In the genomic region with DNA sequence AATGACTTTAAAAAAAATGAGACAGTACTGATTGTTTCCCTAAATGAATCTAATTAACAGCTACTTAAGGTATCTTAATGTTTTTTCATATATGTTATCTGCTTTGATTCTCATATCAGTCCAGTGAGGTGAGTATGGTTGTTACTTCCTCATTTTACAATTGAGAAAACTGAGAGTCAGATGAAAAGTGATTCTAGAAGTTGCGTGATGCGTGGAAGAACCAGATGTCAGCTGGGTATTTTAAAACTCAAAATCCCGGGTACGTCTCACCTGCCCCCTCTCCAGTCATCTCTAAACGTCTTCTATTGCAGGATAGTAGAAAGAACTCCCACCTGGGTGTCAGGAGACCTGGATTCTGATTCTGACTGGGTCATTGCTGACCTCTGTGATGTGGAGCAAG, we compare ENCODE assay signal across 11 cellular contexts.
DNase-seq lines count a peak whose midpoint lies in the region; ATAC-seq and TF ChIP-seq lines count a peak whose summit lies in the region.
"Had no signal": no experiment of that assay in that cellular context is flagged by ENCODE, and none has a peak within 500 bp of the region (broad histone marks: within the 10 kb centered on the region; RNA-seq: fewer than 3 reads in every experiment).

No MANE protein-coding gene starts in this region.

- POLR2A ChIA-PET in SK-N-SH (lab: Yijun Ruan, JAX): no interaction called here

- peaks cover 14% of the 10 kb centered on the region for H3K4me1 Mint-ChIP-seq in memory B cell

- H3K27me3 Mint-ChIP-seq in memory B cell: no peaks in the 10 kb centered on the region

- peaks cover 0 to 3% of the 10 kb centered on the region in 2 experiments for H3K36me3 ChIP-seq in SK-N-SH (replicated peaks in 1 of 2; ENCODE audit: control insufficient read depth in 1 of 2, insufficient read depth in 2 of 2, low read length in 1 of 2)
- H3K36me3 ChIP-seq: upper lobe of left lung had no signal

- CTCF ChIA-PET in SK-N-SH (lab: Yijun Ruan, JAX): interaction anchor here (1.1 to 10.9 kb wide), 3 partner anchors 16 to 27 kb away, joined by 3 to 91 read pairs (median 4); no protein-coding TSS in a partner anchor

- no peaks in the 10 kb centered on the region for H3K79me2 ChIP-seq in SK-N-SH (ENCODE audit: insufficient read depth)

- no peaks in the 10 kb centered on the region for H4K20me1 ChIP-seq in SK-N-SH (ENCODE audit: insufficient read depth)

- H3F3A ChIP-seq in SK-N-SH (replicated peaks; ENCODE audit: insufficient read depth): no peaks in the 10 kb centered on the region

- H3K27me3 ChIP-seq in SK-N-SH (ENCODE audit: insufficient read depth): no peaks in the 10 kb centered on the region
- H3K27me3 ChIP-seq: upper lobe of left lung had no signal

- H3K4me1 ChIP-seq in SK-N-SH (ENCODE audit: control insufficient read depth in 1 of 2, insufficient read depth in 2 of 2, low read depth in 1 of 2, low read length in 1 of 2): peaks cover 3 to 10% of the 10 kb centered on the region in 2 experiments; a peak in 2 of 4 replicates

- no peak for TF ChIP-seq RAD21 in SK-N-SH (IDR thresholded peaks at IDR 0.05; ENCODE audit: low read length)

- no peak overlapping the region for H3K9ac ChIP-seq in SK-N-SH

- H2AFZ ChIP-seq in SK-N-SH (ENCODE audit: low read depth): no peak overlapping the region

- 93% methylated on average over 5 of the region's 5 CpGs for WGBS in SK-N-SH (ENCODE audit: low lambda C conversion rate)

- H3K9me3 ChIP-seq in SK-N-SH: no peaks in the 10 kb centered on the region
- H3K9me3 ChIP-seq: upper lobe of left lung had no signal

- H3K9me2 ChIP-seq in SK-N-SH: no peaks in the 10 kb centered on the region

- no peak overlapping the region for H3K27ac Mint-ChIP-seq in memory B cell

- no peak for TF ChIP-seq CTCF in SK-N-SH (IDR thresholded peaks at IDR 0.05)

- no peak overlapping the region for H3K27ac ChIP-seq in SK-N-SH (ENCODE audit: low read depth in 2 of 2, low read length in 1 of 2)

- no peak overlapping the region for H3K4me2 ChIP-seq in SK-N-SH

- DNase-seq in memory B cell (ENCODE audit: low spot score in 2 of 2): peak in 1 of 2 donors; percentile 28
- no peak for DNase-seq in stimulated activated CD4-positive, alpha-beta T cell treated with anti-CD3 and anti-CD28 coated beads, Interleukin-2, amount 100 ng/mL, for 48 hours
- DNase-seq in cerebellar nuclear complex (lab: John Stamatoyannopoulos, UW): no peak
- no peak for DNase-seq in SK-N-SH
- no peak for DNase-seq in T-helper 9 cell
- DNase-seq: anterior cingulate cortex, NCI-H774, upper lobe of left lung had no signal

- no peak overlapping the region for H3K4me3 ChIP-seq in SK-N-SH (ENCODE audit: low read depth in 2 of 2, low read length in 1 of 2)
- H3K4me3 ChIP-seq: upper lobe of left lung had no signal

- ATAC-seq in GM18858 (IDR thresholded peaks at IDR 0.05; ENCODE audit: unreplicated experiment) (peak; percentile 84), GM21619 (IDR thresholded peaks at IDR 0.05; ENCODE audit: unreplicated experiment) (peak; percentile 91), HG03280 (IDR thresholded peaks at IDR 0.05; ENCODE audit: unreplicated experiment) (peak; percentile 86), memory B cell (ENCODE audit: low read depth) (peak; percentile 94)

- H3K4me3 Mint-ChIP-seq in memory B cell: no peak overlapping the region

- TF ChIP-seq EP300 in SK-N-SH (IDR thresholded peaks at IDR 0.05; ENCODE audit: borderline replicate concordance in 1 of 2, low read depth in 1 of 2, low read length in 1 of 2): no peak

- no peaks in the 10 kb centered on the region for H3K9me3 Mint-ChIP-seq in memory B cell

- H3K36me3 Mint-ChIP-seq in memory B cell: peaks cover 12% of the 10 kb centered on the region

TF ChIP-seq in SK-N-SH, 30 proteins besides CTCF, POLR2A, EP300 and RAD21:
- no peak for TF ChIP-seq GATA2 (CRISPR knock-in tag; IDR thresholded peaks at IDR 0.05)
- TF ChIP-seq NRF1 (IDR thresholded peaks at IDR 0.05; ENCODE audit: low read depth, low read length): no peak
- TF ChIP-seq SMC3 (IDR thresholded peaks at IDR 0.05; ENCODE audit: low read depth, low read length): no peak
- TF ChIP-seq, protein P1, sequence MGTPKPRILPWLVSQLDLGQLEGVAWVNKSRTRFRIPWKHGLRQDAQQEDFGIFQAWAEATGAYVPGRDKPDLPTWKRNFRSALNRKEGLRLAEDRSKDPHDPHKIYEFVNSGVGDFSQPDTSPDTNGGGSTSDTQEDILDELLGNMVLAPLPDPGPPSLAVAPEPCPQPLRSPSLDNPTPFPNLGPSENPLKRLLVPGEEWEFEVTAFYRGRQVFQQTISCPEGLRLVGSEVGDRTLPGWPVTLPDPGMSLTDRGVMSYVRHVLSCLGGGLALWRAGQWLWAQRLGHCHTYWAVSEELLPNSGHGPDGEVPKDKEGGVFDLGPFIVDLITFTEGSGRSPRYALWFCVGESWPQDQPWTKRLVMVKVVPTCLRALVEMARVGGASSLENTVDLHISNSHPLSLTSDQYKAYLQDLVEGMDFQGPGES (IDR thresholded peaks at IDR 0.05; ENCODE audit: low read depth, low read length): no peak
- TF ChIP-seq, protein P2, sequence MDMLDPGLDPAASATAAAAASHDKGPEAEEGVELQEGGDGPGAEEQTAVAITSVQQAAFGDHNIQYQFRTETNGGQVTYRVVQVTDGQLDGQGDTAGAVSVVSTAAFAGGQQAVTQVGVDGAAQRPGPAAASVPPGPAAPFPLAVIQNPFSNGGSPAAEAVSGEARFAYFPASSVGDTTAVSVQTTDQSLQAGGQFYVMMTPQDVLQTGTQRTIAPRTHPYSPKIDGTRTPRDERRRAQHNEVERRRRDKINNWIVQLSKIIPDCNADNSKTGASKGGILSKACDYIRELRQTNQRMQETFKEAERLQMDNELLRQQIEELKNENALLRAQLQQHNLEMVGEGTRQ (IDR thresholded peaks at IDR 0.05; ENCODE audit: borderline replicate concordance, low read depth, low read length): no peak
- no peak for TF ChIP-seq FOSL2 (IDR thresholded peaks at IDR 0.05; ENCODE audit: borderline replicate concordance, low read depth)
- TF ChIP-seq GABPA (IDR thresholded peaks at IDR 0.05; ENCODE audit: low read depth): no peak
- TF ChIP-seq, protein P3, sequence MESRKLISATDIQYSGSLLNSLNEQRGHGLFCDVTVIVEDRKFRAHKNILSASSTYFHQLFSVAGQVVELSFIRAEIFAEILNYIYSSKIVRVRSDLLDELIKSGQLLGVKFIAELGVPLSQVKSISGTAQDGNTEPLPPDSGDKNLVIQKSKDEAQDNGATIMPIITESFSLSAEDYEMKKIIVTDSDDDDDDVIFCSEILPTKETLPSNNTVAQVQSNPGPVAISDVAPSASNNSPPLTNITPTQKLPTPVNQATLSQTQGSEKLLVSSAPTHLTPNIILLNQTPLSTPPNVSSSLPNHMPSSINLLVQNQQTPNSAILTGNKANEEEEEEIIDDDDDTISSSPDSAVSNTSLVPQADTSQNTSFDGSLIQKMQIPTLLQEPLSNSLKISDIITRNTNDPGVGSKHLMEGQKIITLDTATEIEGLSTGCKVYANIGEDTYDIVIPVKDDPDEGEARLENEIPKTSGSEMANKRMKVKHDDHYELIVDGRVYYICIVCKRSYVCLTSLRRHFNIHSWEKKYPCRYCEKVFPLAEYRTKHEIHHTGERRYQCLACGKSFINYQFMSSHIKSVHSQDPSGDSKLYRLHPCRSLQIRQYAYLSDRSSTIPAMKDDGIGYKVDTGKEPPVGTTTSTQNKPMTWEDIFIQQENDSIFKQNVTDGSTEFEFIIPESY (IDR thresholded peaks at IDR 0.05; ENCODE audit: borderline replicate concordance, low read depth): no peak
- no peak for TF ChIP-seq TCF12 (IDR thresholded peaks at IDR 0.05)
- TF ChIP-seq YY1 (IDR thresholded peaks at IDR 0.05; ENCODE audit: low read depth): no peak
- TF ChIP-seq FOXM1 (IDR thresholded peaks at IDR 0.05; ENCODE audit: low read depth): no peak
- no peak for TF ChIP-seq NFIC (IDR thresholded peaks at IDR 0.05; ENCODE audit: borderline replicate concordance)
- TF ChIP-seq, protein P4, sequence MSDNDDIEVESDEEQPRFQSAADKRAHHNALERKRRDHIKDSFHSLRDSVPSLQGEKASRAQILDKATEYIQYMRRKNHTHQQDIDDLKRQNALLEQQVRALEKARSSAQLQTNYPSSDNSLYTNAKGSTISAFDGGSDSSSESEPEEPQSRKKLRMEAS (IDR thresholded peaks at IDR 0.05; ENCODE audit: low read depth): no peak
TF ChIP-seq in SK-N-SH: peak in this region for 0.
